In genomic region chr1:92968138-92969032, GRCh38 we compare ENCODE assay signal across 8 cellular contexts. TPM values are rescaled to one million over a fixed set of nuclear protein-coding genes. Genes with fewer than 3 reads are reported as not detected.
DNase-seq lines count a peak whose midpoint lies in the region; ATAC-seq and TF ChIP-seq lines count a peak whose summit lies in the region.

No MANE protein-coding gene starts in this region.

- peak; percentile 73 for TF ChIP-seq CTCF in HFFc6 (IDR thresholded peaks at IDR 0.05)
- peak; percentile 68 for TF ChIP-seq CTCF in OCI-LY1 (IDR thresholded peaks at IDR 0.05; ENCODE audit: low read length)
- TF ChIP-seq CTCF in fibroblast of mammary gland (conservative IDR thresholded peaks at IDR 0.05; ENCODE audit: control insufficient read depth, insufficient read depth, low read depth, low read length): peak; percentile 60
- peak; percentile 55 for TF ChIP-seq CTCF in upper lobe of right lung (IDR thresholded peaks at IDR 0.05)

- no peaks in the 10 kb centered on the region for H3K36me3 ChIP-seq in OCI-LY1 (ENCODE audit: insufficient read depth, low read length)
- H3K36me3 ChIP-seq in upper lobe of right lung: no peaks in the 10 kb centered on the region

- H3K9ac ChIP-seq in OCI-LY1 (ENCODE audit: low read length): peak overlapping the region; percentile 14

- peak overlapping the region; percentile 80 for H3K27ac ChIP-seq in OCI-LY1 (ENCODE audit: low read depth, low read length, poor library complexity, severe bottlenecking)
- H3K27ac ChIP-seq in upper lobe of right lung: no peak overlapping the region

- H2AFZ ChIP-seq in OCI-LY1 (ENCODE audit: low read length): peak overlapping the region; percentile 51; the same call in 1 of the 2 replicates

- H3K9me3 Mint-ChIP-seq in HFFc6: no peaks in the 10 kb centered on the region

- H3K36me3 Mint-ChIP-seq in HFFc6 (ENCODE audit: low read depth): no peaks in the 10 kb centered on the region

- peak overlapping the region; percentile 29; the same call in 1 of the 2 replicates for H3K4me2 ChIP-seq in OCI-LY1 (ENCODE audit: low read length)

- H3K27me3 Mint-ChIP-seq in HFFc6 (ENCODE audit: insufficient read depth): peaks cover 11% of the 10 kb centered on the region

- peaks cover 29% of the 10 kb centered on the region for H3F3A ChIP-seq in OCI-LY1 (ENCODE audit: insufficient read depth, low read length)

- H3K27ac Mint-ChIP-seq in HFFc6: no peak overlapping the region

- peak; percentile 28 for DNase-seq in stimulated activated CD4-positive, alpha-beta T cell treated with anti-CD3 and anti-CD28 coated beads, Interleukin-4, amount 100 ng/mL, for 24 hours
- DNase-seq in stimulated activated CD4-positive, alpha-beta T cell treated with anti-CD3 and anti-CD28 coated beads, Interleukin-2, amount 100 ng/mL, for 48 hours: no peak
- DNase-seq in HFFc6 (no peak), fibroblast of mammary gland (ENCODE audit: low read depth) (no peak), upper lobe of right lung (no peak), Ammon's horn (ENCODE audit: low spot score) (no peak), occipital lobe (lab: John Stamatoyannopoulos, UW) (no peak)

- no peak overlapping the region for H3K4me3 Mint-ChIP-seq in HFFc6

- peaks cover 6% of the 10 kb centered on the region; the same call in 1 of the 2 replicates for H3K4me1 Mint-ChIP-seq in HFFc6 (ENCODE audit: low read depth)

- H3K4me3 ChIP-seq in OCI-LY1 (ENCODE audit: low read depth, low read length, poor library complexity, severe bottlenecking) (no peak overlapping the region), fibroblast of mammary gland (ENCODE audit: control insufficient read depth, low read depth, low read length) (no peak overlapping the region), upper lobe of right lung (no peak overlapping the region)

- no peaks in the 10 kb centered on the region for H3K79me2 ChIP-seq in OCI-LY1 (ENCODE audit: insufficient read depth, low read length)

- H3K9me2 ChIP-seq in OCI-LY1 (ENCODE audit: low read depth, low read length): no peaks in the 10 kb centered on the region

- no peaks in the 10 kb centered on the region for H3K27me3 ChIP-seq in OCI-LY1 (ENCODE audit: insufficient read depth, low read length)
- H3K27me3 ChIP-seq in upper lobe of right lung: no peaks in the 10 kb centered on the region

- H4K20me1 ChIP-seq in OCI-LY1 (ENCODE audit: insufficient read depth, low read length): no peaks in the 10 kb centered on the region

- ATAC-seq in upper lobe of right lung: peak; percentile 67

- H3K9me3 ChIP-seq in OCI-LY1 (ENCODE audit: low read length) (no peaks in the 10 kb centered on the region), upper lobe of right lung (no peaks in the 10 kb centered on the region)

- intact Hi-C loops in upper lobe of right lung (cut with DNase I): no loop called here

- H3K4me1 ChIP-seq in OCI-LY1 (ENCODE audit: insufficient read depth, low read length, severe bottlenecking) (peaks cover 83% of the 10 kb centered on the region), upper lobe of right lung (peaks cover 8% of the 10 kb centered on the region)

RNA-seq across cellular contexts. Expression of gene DIPK1A, which starts 7.1 kb away (rescaled TPM):
- 10 to 100 TPM; 18.9 to 24.5 (median 21.9) TPM for total RNA-seq in HFFc6 (2021; fragmentation: NEBNext Ultra II Directional; extraction: Animal tissue kit (Norgen Biotek cat#: 25700))
- total RNA-seq in upper lobe of right lung (4.6 TPM), occipital lobe (26.5 TPM)
